In genomic region chr1:165647970-165648369, GRCh38 we compare ENCODE assay signal across 22 cellular contexts. TPM values are rescaled to one million over a fixed set of nuclear protein-coding genes. Genes with fewer than 3 reads are reported as not detected.
A peak's percentile ranks its signal among the peaks of the same experiment; 100 is the strongest.
DNase-seq lines count a peak whose midpoint lies in the region; ATAC-seq and TF ChIP-seq lines count a peak whose summit lies in the region.
"Had no signal": no experiment of that assay in that cellular context is flagged by ENCODE, and none has a peak within 500 bp of the region (broad histone marks: within the 10 kb centered on the region; RNA-seq: fewer than 3 reads in every experiment).

No MANE protein-coding gene starts in this region.

- TF ChIP-seq POLR2A in testis (IDR thresholded peaks at IDR 0.05), result no peak

- H3K27me3 ChIP-seq in right cardiac atrium (ENCODE audit: control insufficient read depth, insufficient read depth), result no peaks in the 10 kb centered on the region
- H3K27me3 ChIP-seq in testis, result no peaks in the 10 kb centered on the region
- H3K27me3 ChIP-seq: dorsolateral prefrontal cortex, upper lobe of right lung had no signal

- H3K4me3 ChIP-seq in choroid plexus epithelial cell (ENCODE audit: low read depth, low read length), result no peak overlapping the region
- no peak overlapping the region for H3K4me3 ChIP-seq in right cardiac atrium (ENCODE audit: low read length)
- no peak overlapping the region for H3K4me3 ChIP-seq in testis
- H3K4me3 ChIP-seq: dorsolateral prefrontal cortex, GM23248, upper lobe of right lung had no signal

- H3K9me3 ChIP-seq in right cardiac atrium (ENCODE audit: control insufficient read depth, low read length) (no peaks in the 10 kb centered on the region), testis (no peaks in the 10 kb centered on the region)
- H3K9me3 ChIP-seq: upper lobe of right lung had no signal

- WGBS in right cardiac atrium, result 71% methylated on average over 4 of the region's 4 CpGs
- 35 to 41% methylated on average over 2 to 4 of the region's 4 CpGs for WGBS in testis, 2 donors

- DNase-seq in Right ventricle myocardium inferior (ENCODE audit: missing footprints) (no peak), cardiac septum (ENCODE audit: low spot score) (no peak), choroid plexus epithelial cell (ENCODE audit: low read depth) (peak; percentile 46), right cardiac atrium (no peak), testis (peak; percentile 70), NCI-H82 treated with DMSO at 0.1 percent for 48 hours (lab: John Stamatoyannopoulos, UW; ENCODE audit: unreplicated experiment) (no peak)
- DNase-seq: 8988T; activated CD4-positive, alpha-beta T cell treated with anti-CD3 and anti-CD28 coated beads for 36 hours; activated CD8-positive, alpha-beta memory T cell treated with anti-CD3 and anti-CD28 coated beads for 24 hours; activated gamma-delta T cell treated with Interleukin-2 at 50 U/mL for 16 hours; activated T-cell treated with anti-CD3 and anti-CD28 coated beads, Interleukin-2, amount 50 U/mL, for 1 hour; dorsolateral prefrontal cortex; GF-D8; GM23248; NCI-H1436 treated with DMSO at 0.1 percent for 48 hours; NCI-H2107; NCI-H446 treated with DMSO at 0.1 percent for 48 hours; posterior cingulate gyrus; upper lobe of right lung had no signal

- intact Hi-C loops in Right ventricle myocardium inferior (cut with DNase I) (no loop called here), cardiac septum (cut with DNase I) (no loop called here), right cardiac atrium (cut with DNase I) (no loop called here), testis (cut with DNase I; ENCODE audit: low total_unique reads) (no loop called here)

- no peaks in the 10 kb centered on the region for H3K36me3 ChIP-seq in testis (ENCODE audit: low read depth, missing control alignments)

- H3K27ac ChIP-seq in right cardiac atrium (ENCODE audit: low read length), result no peak overlapping the region
- H3K27ac ChIP-seq in testis, result no peak overlapping the region
- H3K27ac ChIP-seq: GM23248, KMS-11, upper lobe of right lung had no signal

- peak; percentile 51 for ATAC-seq in Right ventricle myocardium inferior
- peak; percentile 31 to 49 for ATAC-seq in right cardiac atrium
- ATAC-seq in GM18861 (IDR thresholded peaks at IDR 0.05; ENCODE audit: unreplicated experiment), result no peak
- no peak for ATAC-seq in HG03439 (IDR thresholded peaks at IDR 0.05; ENCODE audit: unreplicated experiment)
- ATAC-seq: activated CD4-positive, alpha-beta T cell treated with anti-CD3 and anti-CD28 coated beads for 36 hours; upper lobe of right lung had no signal

- TF ChIP-seq CTCF in choroid plexus epithelial cell (conservative IDR thresholded peaks at IDR 0.05; ENCODE audit: low read depth, low read length), result no peak
- TF ChIP-seq CTCF in testis (IDR thresholded peaks at IDR 0.05), result no peak

- H3K4me1 ChIP-seq in right cardiac atrium (ENCODE audit: control insufficient read depth, insufficient read depth, low read length) (peaks cover 4% of the 10 kb centered on the region), testis (peaks cover 23% of the 10 kb centered on the region)

RNA-seq across cellular contexts. Expression of gene MGST3, which starts 16.9 kb away (rescaled TPM):
- total RNA-seq in Right ventricle myocardium inferior, result 628 TPM
- 998 TPM for total RNA-seq in cardiac septum
- total RNA-seq in right cardiac atrium, result 100 to 1,000 TPM; 444 to 541 (median 465) TPM
- 805 TPM for polyA plus RNA-seq in right cardiac atrium
- 100 to 1,000 TPM; 209 to 278 TPM for total RNA-seq in testis
- 190 TPM for polyA plus RNA-seq in testis (ENCODE audit: insufficient read depth, low read depth, low replicate concordance)

RNA-seq across cellular contexts. Expression of gene ALDH9A1, which starts 50.4 kb away (rescaled TPM):
- 57.3 TPM for total RNA-seq in Right ventricle myocardium inferior
- total RNA-seq in cardiac septum, result 61.3 TPM
- total RNA-seq in right cardiac atrium, result 10 to 100 TPM; 42.9 to 49.7 (median 45.7) TPM
- 34.5 TPM for polyA plus RNA-seq in right cardiac atrium
- 100 to 1,000 TPM; 188 to 201 TPM for total RNA-seq in testis
- 144 TPM for polyA plus RNA-seq in testis (ENCODE audit: insufficient read depth, low read depth, low replicate concordance)

Comparison
In these comparisons a context has a peak if more than half of its experiments do, and no peak if none do; other contexts are left out.
1. ATAC-seq: peak in Right ventricle myocardium inferior (single experiment) and right cardiac atrium (2 of 2); none in GM18861 (single experiment) and HG03439 (single experiment).
2. DNase-seq: peak in choroid plexus epithelial cell (single experiment) and testis (single experiment); none in Right ventricle myocardium inferior (single experiment), cardiac septum (single experiment), right cardiac atrium (0 of 3) and NCI-H82 treated with DMSO at 0.1 percent for 48 hours (single experiment).